Comparison of ENCODE assay signal across 11 cellular contexts in genomic region chr22:24807284-24807950, GRCh38. TPM values are rescaled to one million over a fixed set of nuclear protein-coding genes. Genes with fewer than 3 reads are reported as not detected.
DNase-seq lines count a peak whose midpoint lies in the region; ATAC-seq lines count a peak whose summit lies in the region.
"Had no signal": no experiment of that assay in that cellular context is flagged by ENCODE, and none has a peak within 500 bp of the region (broad histone marks: within the 10 kb centered on the region; RNA-seq: fewer than 3 reads in every experiment).

No MANE protein-coding gene starts in this region.

- no peak overlapping the region for H3K27ac Mint-ChIP-seq in natural killer cell treated with Interleukin-12 subunit alpha and Interleukin-12 subunit beta and Interleukin-15 and Interleukin-18, amount 100 ng/mL, for 72 hours
- H3K27ac Mint-ChIP-seq: activated naive CD8-positive, alpha-beta T cell treated with anti-CD3 and anti-CD28 coated beads, Interleukin-2, amount 50 U/mL, for 24 hours had no signal

- H3K4me3 Mint-ChIP-seq in natural killer cell treated with Interleukin-12 subunit alpha and Interleukin-12 subunit beta and Interleukin-15 and Interleukin-18, amount 100 ng/mL, for 72 hours = peak overlapping the region; percentile 62

- no peaks in the 10 kb centered on the region for H3K36me3 Mint-ChIP-seq in natural killer cell treated with Interleukin-12 subunit alpha and Interleukin-12 subunit beta and Interleukin-15 and Interleukin-18, amount 100 ng/mL, for 72 hours

- DNase-seq in Ammon's horn (ENCODE audit: low spot score) (peak; percentile 52), NCI-H69 (lab: John Stamatoyannopoulos, UW) (peak; percentile 22), fibroblast of gingiva (ENCODE audit: low read depth) (peak; percentile 42), SK-N-DZ (ENCODE audit: low spot score) (no peak), D341Med (ENCODE audit: low spot score) (no peak)
- no peak for DNase-seq in natural killer cell treated with Interleukin-12 subunit alpha and Interleukin-12 subunit beta and Interleukin-15 and Interleukin-18, amount 100 ng/mL, for 72 hours (ENCODE audit: low spot score)
- DNase-seq: activated naive CD8-positive, alpha-beta T cell treated with anti-CD3 and anti-CD28 coated beads, Interleukin-2, amount 50 U/mL, for 24 hours; COR-L47; NCI-H524 treated with DMSO at 0.1 percent for 48 hours had no signal

- no peaks in the 10 kb centered on the region for H3K9me3 Mint-ChIP-seq in natural killer cell treated with Interleukin-12 subunit alpha and Interleukin-12 subunit beta and Interleukin-15 and Interleukin-18, amount 100 ng/mL, for 72 hours
- H3K9me3 Mint-ChIP-seq: activated naive CD8-positive, alpha-beta T cell treated with anti-CD3 and anti-CD28 coated beads, Interleukin-2, amount 50 U/mL, for 24 hours had no signal

- no peaks in the 10 kb centered on the region for H3K27me3 Mint-ChIP-seq in natural killer cell treated with Interleukin-12 subunit alpha and Interleukin-12 subunit beta and Interleukin-15 and Interleukin-18, amount 100 ng/mL, for 72 hours

- peaks cover 17 to 21% of the 10 kb centered on the region in 2 donors for H3K4me1 Mint-ChIP-seq in natural killer cell treated with Interleukin-12 subunit alpha and Interleukin-12 subunit beta and Interleukin-15 and Interleukin-18, amount 100 ng/mL, for 72 hours (ENCODE audit: low read depth in 2 of 2)

- no peak for ATAC-seq in natural killer cell treated with Interleukin-12 subunit alpha and Interleukin-12 subunit beta and Interleukin-15 and Interleukin-18, amount 100 ng/mL, for 72 hours
- ATAC-seq in HG03521 (IDR thresholded peaks at IDR 0.05; ENCODE audit: unreplicated experiment) (no peak), HG02973 (IDR thresholded peaks at IDR 0.05; ENCODE audit: unreplicated experiment) (no peak)
- ATAC-seq: activated naive CD8-positive, alpha-beta T cell treated with anti-CD3 and anti-CD28 coated beads, Interleukin-2, amount 50 U/mL, for 24 hours had no signal

RNA-seq across cellular contexts. Expression of gene SGSM1, which starts 1.4 kb away (rescaled TPM):
- under 1 TPM; 0.17 to 0.75 TPM for total RNA-seq in natural killer cell treated with Interleukin-12 subunit alpha and Interleukin-12 subunit beta and Interleukin-15 and Interleukin-18, amount 100 ng/mL, for 72 hours
- polyA plus RNA-seq in SK-N-DZ (2014; cell fraction: cytosol; rRNA removed) = 0.06 and 0.13 TPM in 2 replicates
- 0.21 TPM in 2 replicates for polyA plus RNA-seq in SK-N-DZ (2014; cell fraction: nucleus; rRNA removed)

RNA-seq across cellular contexts. Expression of gene PIWIL3, which starts 32.9 kb away (rescaled TPM):
- not detected for total RNA-seq in natural killer cell treated with Interleukin-12 subunit alpha and Interleukin-12 subunit beta and Interleukin-15 and Interleukin-18, amount 100 ng/mL, for 72 hours
- polyA plus RNA-seq in SK-N-DZ (2014; cell fraction: cytosol; rRNA removed) = not detected in 2 replicates
- polyA plus RNA-seq in SK-N-DZ (2014; cell fraction: nucleus; rRNA removed) = 0.08 TPM in 1 of 2 replicates, not detected in the other

Comparison
In these comparisons a context has a peak if more than half of its experiments do, and no peak if none do; other contexts are left out.
1. DNase-seq: peak in Ammon's horn (single experiment), NCI-H69 (single experiment) and fibroblast of gingiva (single experiment); none in natural killer cell treated with Interleukin-12 subunit alpha and Interleukin-12 subunit beta and Interleukin-15 and Interleukin-18, amount 100 ng/mL, for 72 hours (single experiment), SK-N-DZ (single experiment) and D341Med (single experiment).